Comparison of ENCODE assay signal across 20 cellular contexts in the genomic region with DNA sequence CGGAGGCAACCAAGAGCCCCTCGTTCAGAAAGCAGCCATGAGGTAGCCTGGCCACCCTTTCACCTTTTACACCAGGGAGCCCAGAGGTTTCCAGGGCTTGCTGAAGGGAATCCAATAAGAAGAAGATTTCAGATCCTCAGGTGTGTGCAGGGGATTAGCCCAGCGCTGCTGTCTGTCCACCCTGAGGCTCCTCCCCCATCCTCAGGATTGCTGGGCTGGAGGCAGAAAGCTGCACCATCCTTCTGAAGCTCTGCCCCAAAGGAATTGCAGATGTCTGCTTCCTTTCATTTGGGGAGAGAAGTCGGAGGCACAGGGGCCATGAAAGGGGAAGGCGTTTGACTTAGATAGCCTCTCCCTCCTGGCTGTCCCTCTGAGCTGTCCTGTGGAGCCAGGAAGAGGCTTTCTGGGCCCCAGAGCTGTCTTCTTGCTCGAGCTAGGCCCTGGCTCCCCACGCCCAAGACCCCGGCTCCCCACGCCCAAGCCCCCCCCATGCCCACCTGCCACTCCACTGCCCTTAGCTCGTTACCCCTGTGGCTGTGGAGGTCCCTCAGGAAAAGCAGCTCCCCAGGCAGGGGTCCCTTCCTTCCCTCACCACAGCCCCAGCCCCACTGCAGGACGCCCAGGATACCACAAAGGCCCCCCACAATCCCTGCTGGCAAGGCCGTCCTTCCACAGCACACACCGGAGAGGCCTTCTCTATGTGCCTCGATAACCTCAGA.
A peak's percentile ranks its signal among the peaks of the same experiment; 100 is the strongest.
DNase-seq lines count a peak whose midpoint lies in the region; ATAC-seq and TF ChIP-seq lines count a peak whose summit lies in the region.
"Had no signal": no experiment of that assay in that cellular context is flagged by ENCODE, and none has a peak within 500 bp of the region (broad histone marks: within the 10 kb centered on the region; RNA-seq: fewer than 3 reads in every experiment).

No MANE protein-coding gene starts in this region.

- TF ChIP-seq POLR2A in prostate gland (IDR thresholded peaks at IDR 0.05): no peak

- TF ChIP-seq CTCF in HEK293 (tag by site-specific recombination; IDR thresholded peaks at IDR 0.05): no peak
- TF ChIP-seq CTCF in endodermal cell (conservative IDR thresholded peaks at IDR 0.05): no peak
- TF ChIP-seq CTCF in osteoblast (IDR thresholded peaks at IDR 0.05; ENCODE audit: extremely low read depth, low read depth, low read length): no peak
- no peak for TF ChIP-seq CTCF in prostate gland (IDR thresholded peaks at IDR 0.05)

- H3K27ac Mint-ChIP-seq in endodermal cell: peak overlapping the region; percentile 26
- H3K27ac Mint-ChIP-seq: CD4-positive, alpha-beta T cell had no signal

- no peak overlapping the region for H3K4me3 ChIP-seq in BLaER1 treated with 17β-estradiol and CSF1 and Interleukin-3, amounts not matched to agents 10 nM and 100 nM
- no peak overlapping the region for H3K4me3 ChIP-seq in HEK293 (ENCODE audit: low read depth, low read length)
- H3K4me3 ChIP-seq in endodermal cell (ENCODE audit: low read length): no peak overlapping the region
- H3K4me3 ChIP-seq in osteoblast (ENCODE audit: insufficient read depth, low read length): no peak overlapping the region
- no peak overlapping the region for H3K4me3 ChIP-seq in prostate gland
- H3K4me3 ChIP-seq: K562 had no signal

- POLR2A ChIA-PET in HEK293 (lab: Yijun Ruan, JAX): no interaction called here

- ATAC-seq in HG03039 (IDR thresholded peaks at IDR 0.05; ENCODE audit: unreplicated experiment) (no peak), HG03175 (IDR thresholded peaks at IDR 0.05; ENCODE audit: unreplicated experiment) (no peak)

- no peaks in the 10 kb centered on the region for H4K20me1 ChIP-seq in BLaER1 treated with 17β-estradiol and CSF1 and Interleukin-3, amounts not matched to agents 10 nM and 100 nM
- H4K20me1 ChIP-seq in osteoblast (ENCODE audit: insufficient read depth, low read length): peaks cover 38% of the 10 kb centered on the region

- H3K27ac ChIP-seq in BLaER1 treated with 17β-estradiol and CSF1 and Interleukin-3, amounts not matched to agents 10 nM and 100 nM: no peak overlapping the region
- H3K27ac ChIP-seq in HEK293 (ENCODE audit: extremely low read depth, low read depth, low read length) (no peak overlapping the region), endodermal cell (ENCODE audit: low read depth, low read length) (no peak overlapping the region), osteoblast (ENCODE audit: low read depth, low read length) (no peak overlapping the region), prostate gland (no peak overlapping the region)
- H3K27ac ChIP-seq: HL-60, RWPE1 had no signal

- peaks cover 20% of the 10 kb centered on the region for H3K4me1 Mint-ChIP-seq in endodermal cell

- no peaks in the 10 kb centered on the region for H3K27me3 ChIP-seq in BLaER1 treated with 17β-estradiol and CSF1 and Interleukin-3, amounts not matched to agents 10 nM and 100 nM
- no peaks in the 10 kb centered on the region for H3K27me3 ChIP-seq in endodermal cell (ENCODE audit: control insufficient read depth, insufficient read depth, low read length, poor library complexity, severe bottlenecking)
- no peaks in the 10 kb centered on the region for H3K27me3 ChIP-seq in osteoblast (ENCODE audit: insufficient read depth, low read length)
- H3K27me3 ChIP-seq in prostate gland (replicated peaks; ENCODE audit: insufficient read depth): no peaks in the 10 kb centered on the region

- no peaks in the 10 kb centered on the region for H3K79me2 ChIP-seq in osteoblast (ENCODE audit: insufficient read depth, low read length)

- H3K9ac ChIP-seq in BLaER1 treated with 17β-estradiol and CSF1 and Interleukin-3, amounts not matched to agents 10 nM and 100 nM: no peak overlapping the region
- no peak overlapping the region for H3K9ac ChIP-seq in endodermal cell (ENCODE audit: extremely low read depth, low read length, poor library complexity, severe bottlenecking)

- WGBS in endodermal cell (ENCODE audit: insufficient coverage in 1 of 2, insufficient read length in 1 of 2), 2 experiments: 64 to 82% methylated on average over 4 to 14 of the region's 14 CpGs
- 92% methylated on average over 14 of the region's 14 CpGs for WGBS in prostate gland

- H3K36me3 ChIP-seq in BLaER1 treated with 17β-estradiol and CSF1 and Interleukin-3, amounts not matched to agents 10 nM and 100 nM: no peaks in the 10 kb centered on the region
- H3K36me3 ChIP-seq in HEK293 (ENCODE audit: control insufficient read depth in 2 of 2, insufficient read depth in 1 of 2, low read length in 2 of 2) (no peaks in the 10 kb centered on the region), endodermal cell (ENCODE audit: control insufficient read depth, insufficient read depth, low read length) (no peaks in the 10 kb centered on the region), osteoblast (ENCODE audit: insufficient read depth, low read length) (no peaks in the 10 kb centered on the region), prostate gland (no peaks in the 10 kb centered on the region)

- H3K4me2 ChIP-seq in BLaER1 treated with 17β-estradiol and CSF1 and Interleukin-3, amounts not matched to agents 10 nM and 100 nM: peak overlapping the region in 8 of 11 experiments; percentile 25 to 65 (median 46); a peak in 14 of 22 replicates
- H3K4me2 ChIP-seq in osteoblast (ENCODE audit: insufficient read depth, low read length): no peak overlapping the region

- H3K4me3 Mint-ChIP-seq in endodermal cell: no peak overlapping the region
- H3K4me3 Mint-ChIP-seq: CD4-positive, alpha-beta T cell had no signal

- CTCF ChIA-PET in HEK293 (lab: Yijun Ruan, JAX): interaction anchor here (1.2 to 1.6 kb wide), 2 partner anchors 16 to 17 kb away, joined by 3 to 6 read pairs; no protein-coding TSS in a partner anchor

- peak; percentile 80 for DNase-seq in endodermal cell
- DNase-seq in osteoblast (ENCODE audit: insufficient read length, low spot score, missing footprints): peak; percentile 37
- DNase-seq in AG20443 (ENCODE audit: low spot score): no peak
- no peak for DNase-seq in prostate gland (ENCODE audit: low spot score)
- DNase-seq: AML-193; Calu3; CD4-positive, alpha-beta T cell; DMS79 treated with DMSO at 0.1 percent for 48 hours; GDM1; NCI-H1436; NCI-H2081; NCI-H524; OCI-M1 had no signal

- intact Hi-C loops in prostate gland (cut with DNase I): no loop called here

- H3K9me3 ChIP-seq in BLaER1 treated with 17β-estradiol and CSF1 and Interleukin-3, amounts not matched to agents 10 nM and 100 nM (replicated peaks in 1 of 11): no peaks in the 10 kb centered on the region
- H3K9me3 ChIP-seq in HEK293 (ENCODE audit: control insufficient read depth, insufficient read depth, low read depth, low read length) (no peaks in the 10 kb centered on the region), endodermal cell (ENCODE audit: control insufficient read depth, low read length) (no peaks in the 10 kb centered on the region), osteoblast (ENCODE audit: low read depth, low read length) (no peaks in the 10 kb centered on the region), prostate gland (no peaks in the 10 kb centered on the region)

- H2AFZ ChIP-seq in osteoblast (ENCODE audit: low read length): no peak overlapping the region

- peaks cover 8% of the 10 kb centered on the region for H3K27me3 Mint-ChIP-seq in endodermal cell (ENCODE audit: insufficient read depth)

- peaks cover 0 to 12% (median 9%) of the 10 kb centered on the region in 10 experiments; a peak in 14 of 20 replicates for H3K4me1 ChIP-seq in BLaER1 treated with 17β-estradiol and CSF1 and Interleukin-3, amounts not matched to agents 10 nM and 100 nM
- H3K4me1 ChIP-seq in HEK293 (ENCODE audit: control insufficient read depth, insufficient read depth, low read length): no peaks in the 10 kb centered on the region
- no peaks in the 10 kb centered on the region for H3K4me1 ChIP-seq in endodermal cell (ENCODE audit: control insufficient read depth, insufficient read depth, low read length)
- H3K4me1 ChIP-seq in osteoblast (ENCODE audit: insufficient read depth, low read length): peaks cover 18% of the 10 kb centered on the region
- H3K4me1 ChIP-seq in prostate gland (replicated peaks): no peaks in the 10 kb centered on the region

- no peaks in the 10 kb centered on the region for H3K9me3 Mint-ChIP-seq in endodermal cell
- H3K9me3 Mint-ChIP-seq: CD4-positive, alpha-beta T cell had no signal

- H3K36me3 Mint-ChIP-seq in endodermal cell (ENCODE audit: low read depth): no peaks in the 10 kb centered on the region

TF ChIP-seq in HEK293, 187 proteins besides CTCF, POLR2A, EP300 and RAD21:
- TF ChIP-seq ZNF747 (tag by site-specific recombination; IDR thresholded peaks at IDR 0.05) (no peak), ZIC2 (tag by site-specific recombination; IDR thresholded peaks at IDR 0.05) (peak; percentile 77)

Comparison
In these comparisons a context has a peak if more than half of its experiments do, and no peak if none do; other contexts are left out.
1. DNase-seq: peak in endodermal cell (single experiment) and osteoblast (single experiment); none in AG20443 (single experiment) and prostate gland (single experiment).